In genomic region chr7:42691030-42691639, GRCh38 we compare ENCODE assay signal across 8 cellular contexts.
DNase-seq lines count a peak whose midpoint lies in the region; ATAC-seq and TF ChIP-seq lines count a peak whose summit lies in the region.

No MANE protein-coding gene starts in this region.

- no peak overlapping the region for H3K18ac ChIP-seq in mesendoderm (ENCODE audit: low read length)

- H3K27ac Mint-ChIP-seq in chondrocyte (ENCODE audit: unreplicated experiment) = peak overlapping the region; percentile 69
- no peak overlapping the region for H3K27ac Mint-ChIP-seq in activated CD4-positive, alpha-beta T cell treated with anti-CD3 and anti-CD28 coated beads for 36 hours
- H3K27ac Mint-ChIP-seq in activated naive CD8-positive, alpha-beta T cell treated with anti-CD3 and anti-CD28 coated beads, Interleukin-2, amount 50 U/mL, for 24 hours = no peak overlapping the region

- H3K4me3 Mint-ChIP-seq in chondrocyte (ENCODE audit: unreplicated experiment) = no peak overlapping the region
- no peak overlapping the region for H3K4me3 Mint-ChIP-seq in activated CD4-positive, alpha-beta T cell treated with anti-CD3 and anti-CD28 coated beads for 36 hours
- H3K4me3 Mint-ChIP-seq in activated naive CD8-positive, alpha-beta T cell treated with anti-CD3 and anti-CD28 coated beads, Interleukin-2, amount 50 U/mL, for 24 hours = no peak overlapping the region

- H3K9me3 Mint-ChIP-seq in chondrocyte (ENCODE audit: low read depth) = peaks cover 6% of the 10 kb centered on the region
- H3K9me3 Mint-ChIP-seq in activated CD4-positive, alpha-beta T cell treated with anti-CD3 and anti-CD28 coated beads for 36 hours (ENCODE audit: low read depth) = no peaks in the 10 kb centered on the region
- H3K9me3 Mint-ChIP-seq in activated naive CD8-positive, alpha-beta T cell treated with anti-CD3 and anti-CD28 coated beads, Interleukin-2, amount 50 U/mL, for 24 hours = peaks cover 4% of the 10 kb centered on the region

- no peak for ATAC-seq in activated CD4-positive, alpha-beta T cell treated with anti-CD3 and anti-CD28 coated beads for 36 hours
- no peak for ATAC-seq in activated naive CD8-positive, alpha-beta T cell treated with anti-CD3 and anti-CD28 coated beads, Interleukin-2, amount 50 U/mL, for 24 hours
- ATAC-seq in HG03095 (IDR thresholded peaks at IDR 0.05; ENCODE audit: unreplicated experiment) = no peak

- H3K4ac ChIP-seq in mesendoderm (ENCODE audit: low read depth, low read length) = peak overlapping the region; percentile 92

- no peaks in the 10 kb centered on the region for H3K36me3 Mint-ChIP-seq in chondrocyte (ENCODE audit: low read depth)
- no peaks in the 10 kb centered on the region for H3K36me3 Mint-ChIP-seq in activated CD4-positive, alpha-beta T cell treated with anti-CD3 and anti-CD28 coated beads for 36 hours (ENCODE audit: low read depth)
- no peaks in the 10 kb centered on the region for H3K36me3 Mint-ChIP-seq in activated naive CD8-positive, alpha-beta T cell treated with anti-CD3 and anti-CD28 coated beads, Interleukin-2, amount 50 U/mL, for 24 hours (ENCODE audit: low read depth)

- no peaks in the 10 kb centered on the region for H3K9me2 ChIP-seq in Loucy (replicated peaks; ENCODE audit: low read depth, low read length)

- H4K20me1 ChIP-seq in Loucy (ENCODE audit: insufficient read depth, low read length, poor library complexity, severe bottlenecking) = no peaks in the 10 kb centered on the region

- no CpG with 5 or more reads among the region's 8 CpGs for WGBS in mesendoderm (ENCODE audit: extremely low coverage, insufficient coverage, low lambda C conversion rate)

- TF ChIP-seq CTCF in Loucy (conservative IDR thresholded peaks at IDR 0.05; ENCODE audit: low read length) = peak; percentile 65
- peak; percentile 86 for TF ChIP-seq CTCF in chondrocyte (IDR thresholded peaks at IDR 0.05)

- no peak overlapping the region for H3K4me3 ChIP-seq in Loucy (ENCODE audit: low read length, poor library complexity, severe bottlenecking)
- H3K4me3 ChIP-seq in mesendoderm (ENCODE audit: low read length) = no peak overlapping the region

- no peak overlapping the region for H2BK5ac ChIP-seq in mesendoderm (ENCODE audit: low read length)

- H4K5ac ChIP-seq in mesendoderm (ENCODE audit: low read length) = no peak overlapping the region

- H3K27me3 ChIP-seq in Loucy (ENCODE audit: insufficient read depth, low read length, poor library complexity, severe bottlenecking) = no peaks in the 10 kb centered on the region
- H3K27me3 ChIP-seq in mesendoderm (ENCODE audit: insufficient read depth, low read length, poor library complexity) = no peaks in the 10 kb centered on the region

- CTCF ChIA-PET in activated CD4-positive, alpha-beta T cell treated with anti-CD3 and anti-CD28 coated beads for 36 hours (lab: Charles Lee) = no interaction called here

- H3K36me3 ChIP-seq in Loucy (ENCODE audit: insufficient read depth, low read length) = no peaks in the 10 kb centered on the region
- H3K36me3 ChIP-seq in mesendoderm (ENCODE audit: control insufficient read depth, insufficient read depth, low read length) = no peaks in the 10 kb centered on the region

- no peak overlapping the region for H2BK15ac ChIP-seq in mesendoderm (replicated peaks; ENCODE audit: low read depth)

- no peak overlapping the region for H2BK120ac ChIP-seq in mesendoderm (ENCODE audit: low read depth, low read length)

- intact Hi-C loops in activated CD4-positive, alpha-beta T cell treated with anti-CD3 and anti-CD28 coated beads for 36 hours (cut with DNase I, micrococcal nuclease) = loop anchor here in 1 of 2 experiments (10.0 kb wide), 1 partner anchor 676 kb away; no protein-coding TSS in a partner anchor

- H3K79me2 ChIP-seq in Loucy (ENCODE audit: insufficient read depth, low read length) (no peaks in the 10 kb centered on the region), mesendoderm (ENCODE audit: control insufficient read depth, insufficient read depth, low read length) (no peaks in the 10 kb centered on the region)

- POLR2A ChIA-PET in activated CD4-positive, alpha-beta T cell treated with anti-CD3 and anti-CD28 coated beads for 36 hours (lab: Charles Lee) = no interaction called here

- H3K4me1 ChIP-seq in Loucy (ENCODE audit: insufficient read depth, low read length, poor library complexity, severe bottlenecking) = no peaks in the 10 kb centered on the region
- H3K4me1 ChIP-seq in mesendoderm (ENCODE audit: control insufficient read depth, low read depth, low read length) = peaks cover 3% of the 10 kb centered on the region

- H2AK5ac ChIP-seq in mesendoderm (ENCODE audit: low read length) = no peak overlapping the region

- no peak overlapping the region for H3K23ac ChIP-seq in mesendoderm (ENCODE audit: low read length)

- no peak overlapping the region for H4K8ac ChIP-seq in mesendoderm (ENCODE audit: low read depth, low read length)

- peaks cover under 1% of the 10 kb centered on the region for H3K27me3 Mint-ChIP-seq in chondrocyte (ENCODE audit: low read depth)
- H3K27me3 Mint-ChIP-seq in activated CD4-positive, alpha-beta T cell treated with anti-CD3 and anti-CD28 coated beads for 36 hours = peaks cover 5% of the 10 kb centered on the region
- peaks cover 7% of the 10 kb centered on the region for H3K27me3 Mint-ChIP-seq in activated naive CD8-positive, alpha-beta T cell treated with anti-CD3 and anti-CD28 coated beads, Interleukin-2, amount 50 U/mL, for 24 hours

- H3K4me1 Mint-ChIP-seq in chondrocyte (ENCODE audit: low read depth) = peaks cover 28% of the 10 kb centered on the region
- no peaks in the 10 kb centered on the region for H3K4me1 Mint-ChIP-seq in activated CD4-positive, alpha-beta T cell treated with anti-CD3 and anti-CD28 coated beads for 36 hours
- H3K4me1 Mint-ChIP-seq in activated naive CD8-positive, alpha-beta T cell treated with anti-CD3 and anti-CD28 coated beads, Interleukin-2, amount 50 U/mL, for 24 hours = no peaks in the 10 kb centered on the region

- H3K9me3 ChIP-seq in Loucy (ENCODE audit: insufficient read depth, low read depth, low read length) = no peaks in the 10 kb centered on the region

- no peak overlapping the region for H3K4me2 ChIP-seq in Loucy (ENCODE audit: low read depth, low read length, poor library complexity, severe bottlenecking)
- H3K4me2 ChIP-seq in mesendoderm (ENCODE audit: low read length) = no peak overlapping the region

- no peak overlapping the region for H3K56ac ChIP-seq in mesendoderm (ENCODE audit: low read length)

- no peak overlapping the region for H3K9ac ChIP-seq in Loucy (ENCODE audit: low read depth, low read length, poor library complexity, severe bottlenecking)
- no peak overlapping the region for H3K9ac ChIP-seq in mesendoderm (ENCODE audit: low read length)

- H3F3A ChIP-seq in Loucy (ENCODE audit: low read depth) = no peaks in the 10 kb centered on the region

- DNase-seq in ELR (ENCODE audit: low read depth) (peak; percentile 65), chondrocyte (ENCODE audit: low spot score) (no peak), mesendoderm (peak; percentile 83), NCI-H2171 treated with DMSO at 0.1 percent for 48 hours (lab: John Stamatoyannopoulos, UW) (no peak)
- no peak for DNase-seq in activated CD4-positive, alpha-beta T cell treated with anti-CD3 and anti-CD28 coated beads for 36 hours
- no peak for DNase-seq in activated naive CD8-positive, alpha-beta T cell treated with anti-CD3 and anti-CD28 coated beads, Interleukin-2, amount 50 U/mL, for 24 hours

- H3K27ac ChIP-seq in mesendoderm (ENCODE audit: low read depth, low read length) = no peak overlapping the region

- no peaks in the 10 kb centered on the region for H3K79me1 ChIP-seq in mesendoderm (ENCODE audit: low read length)

- H2AFZ ChIP-seq in Loucy (ENCODE audit: low read length) = no peak overlapping the region; the same call in 1 of the 2 replicates

Comparison
In these comparisons a context has a peak if more than half of its experiments do, and no peak if none do; other contexts are left out.
1. DNase-seq: peak in ELR (single experiment) and mesendoderm (single experiment); none in chondrocyte (single experiment), activated CD4-positive, alpha-beta T cell treated with anti-CD3 and anti-CD28 coated beads for 36 hours (single experiment), activated naive CD8-positive, alpha-beta T cell treated with anti-CD3 and anti-CD28 coated beads, Interleukin-2, amount 50 U/mL, for 24 hours (single experiment) and NCI-H2171 treated with DMSO at 0.1 percent for 48 hours (single experiment).